Comparison of ENCODE assay signal across 1 cellular context in genomic region chr20:57568960-57569359, GRCh38.
TF ChIP-seq lines count a peak whose summit lies in the region.

No MANE protein-coding gene starts in this region.

TF ChIP-seq in HepG2, 621 proteins besides CTCF, POLR2A, EP300 and RAD21 (continues in another document):
- TF ChIP-seq ZNF770 (CRISPR knock-in tag; IDR thresholded peaks at IDR 0.05) (no peak), POLR2G (IDR thresholded peaks at IDR 0.05; ENCODE audit: low read depth, low read length) (no peak), ZNF775 (CRISPR knock-in tag; IDR thresholded peaks at IDR 0.05; ENCODE audit: borderline replicate concordance) (no peak), AKNA (CRISPR knock-in tag; IDR thresholded peaks at IDR 0.05; ENCODE audit: borderline replicate concordance) (no peak), USF2 (IDR thresholded peaks at IDR 0.05; ENCODE audit: low read depth, low read length) (no peak), USF2 (CRISPR knock-in tag; IDR thresholded peaks at IDR 0.05; ENCODE audit: borderline replicate concordance) (no peak), ZNF383 (CRISPR knock-in tag; IDR thresholded peaks at IDR 0.05; ENCODE audit: borderline replicate concordance) (no peak), IRX3 (CRISPR knock-in tag; IDR thresholded peaks at IDR 0.05; ENCODE audit: borderline replicate concordance, low read depth) (no peak), HNF4A (CRISPR knock-in tag; IDR thresholded peaks at IDR 0.05) (no peak), ZNF713 (CRISPR knock-in tag; IDR thresholded peaks at IDR 0.05) (no peak), PHF8 (CRISPR knock-in tag; IDR thresholded peaks at IDR 0.05) (no peak), ZNF274 (CRISPR knock-in tag; IDR thresholded peaks at IDR 0.05) (0 out of 2 replicates have a peak, but pooled peaks have one; percentile 62), NAIF1 (CRISPR knock-in tag; IDR thresholded peaks at IDR 0.05; ENCODE audit: borderline replicate concordance) (no peak), ZFP90 (CRISPR knock-in tag; IDR thresholded peaks at IDR 0.05; ENCODE audit: borderline replicate concordance) (no peak), ZNF629 (CRISPR knock-in tag; conservative IDR thresholded peaks at IDR 0.05) (0 out of 2 replicates have a peak, but pooled peaks have one; percentile 45), LRRFIP1 (CRISPR knock-in tag; conservative IDR thresholded peaks at IDR 0.05) (no peak), ZMYM3 (CRISPR knock-in tag; IDR thresholded peaks at IDR 0.05) (0 out of 2 replicates have a peak, but pooled peaks have one; percentile 29), MTF1 (CRISPR knock-in tag; IDR thresholded peaks at IDR 0.05) (no peak), PCBP1 (IDR thresholded peaks at IDR 0.05; ENCODE audit: borderline replicate concordance, low read depth, low read length) (no peak), ZBTB10 (CRISPR knock-in tag; IDR thresholded peaks at IDR 0.05; ENCODE audit: borderline replicate concordance) (no peak), SNAPC2 (CRISPR knock-in tag; IDR thresholded peaks at IDR 0.05) (no peak), ZNF513 (CRISPR knock-in tag; conservative IDR thresholded peaks at IDR 0.05) (no peak), RELA (CRISPR knock-in tag; IDR thresholded peaks at IDR 0.05) (no peak), ZNF276 (CRISPR knock-in tag; IDR thresholded peaks at IDR 0.05; ENCODE audit: low read depth) (no peak), POGK (CRISPR knock-in tag; conservative IDR thresholded peaks at IDR 0.05) (0 out of 2 replicates have a peak, but pooled peaks have one; percentile 35), EED (CRISPR knock-in tag; IDR thresholded peaks at IDR 0.05) (no peak), ZNF660 (CRISPR knock-in tag; IDR thresholded peaks at IDR 0.05; ENCODE audit: borderline replicate concordance, low read depth) (no peak), CC2D1A (CRISPR knock-in tag; IDR thresholded peaks at IDR 0.05) (0 out of 2 replicates have a peak, but pooled peaks have one; percentile 53), ZNF512B (CRISPR knock-in tag; IDR thresholded peaks at IDR 0.05; ENCODE audit: borderline replicate concordance) (no peak)
